29 cellular contexts compared by ENCODE assay signal in the genomic region with DNA sequence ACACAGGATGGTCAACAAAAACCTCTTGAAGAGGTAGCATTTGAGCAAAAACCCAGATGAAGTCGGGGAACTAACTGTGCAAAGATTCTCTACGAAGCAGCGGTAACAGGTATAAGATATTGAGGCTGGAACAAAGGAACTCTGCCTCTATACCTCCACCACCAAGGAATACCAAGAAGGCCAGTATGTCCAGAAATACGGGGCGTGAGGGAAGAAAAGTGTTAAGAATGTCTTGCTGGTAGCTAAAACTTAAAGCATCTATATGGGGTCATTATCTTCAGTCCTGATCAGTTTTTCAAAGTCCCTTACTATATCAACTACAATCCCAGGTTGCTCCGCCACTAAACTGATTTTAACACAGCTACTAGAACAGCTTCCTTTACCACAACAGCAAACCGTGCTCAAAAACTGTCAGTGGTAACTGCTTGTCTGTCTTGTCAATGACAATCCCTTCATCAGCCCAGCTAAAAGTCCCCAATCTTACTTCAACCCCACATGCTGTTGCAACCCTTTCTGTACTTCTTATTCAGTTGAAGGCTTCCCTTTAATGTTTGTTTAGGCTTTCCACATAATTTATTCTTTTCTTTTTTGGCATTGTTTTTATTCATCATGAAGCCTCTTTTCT. TPM values are rescaled to one million over a fixed set of nuclear protein-coding genes. Genes with fewer than 3 reads are reported as not detected.
A peak's percentile ranks its signal among the peaks of the same experiment; 100 is the strongest.
DNase-seq lines count a peak whose midpoint lies in the region; ATAC-seq, FAIRE-seq and TF ChIP-seq lines count a peak whose summit lies in the region.
"Had no signal": no experiment of that assay in that cellular context is flagged by ENCODE, and none has a peak within 500 bp of the region (broad histone marks: within the 10 kb centered on the region; RNA-seq: fewer than 3 reads in every experiment).

No MANE protein-coding gene starts in this region.

- H3K27me3 ChIP-seq in right cardiac atrium (ENCODE audit: control insufficient read depth, insufficient read depth), result no peaks in the 10 kb centered on the region
- H3K27me3 ChIP-seq: adrenal gland, thyroid gland had no signal

- H3K4me3 ChIP-seq in right cardiac atrium (ENCODE audit: low read length), result peak overlapping the region; percentile 27
- H3K4me3 ChIP-seq: adrenal gland, thyroid gland had no signal

- CTCF ChIA-PET in activated CD4-positive, alpha-beta T cell treated with anti-CD3 and anti-CD28 coated beads for 36 hours (lab: Charles Lee), result interaction anchor here (0.7 to 2.9 kb wide), 6 partner anchors 11 to 495 kb away, joined by 3 to 13 read pairs (median 4); no protein-coding TSS in a partner anchor

- POLR2A ChIA-PET in activated CD4-positive, alpha-beta T cell treated with anti-CD3 and anti-CD28 coated beads for 36 hours (lab: Charles Lee), result interaction anchor here (0.6 to 0.7 kb wide), 2 partner anchors 11 to 424 kb away, joined by 3 to 10 read pairs; no protein-coding TSS in a partner anchor
- POLR2A ChIA-PET in activated naive CD8-positive, alpha-beta T cell treated with anti-CD3 and anti-CD28 coated beads, Interleukin-2, amount 10 ng/mL, durations not matched to agents 7 days and 5 days (lab: Charles Lee), result interaction anchor here (1.6 to 2.6 kb wide), 2 partner anchors 8 to 355 kb away, joined by 4 to 9 read pairs; partner anchors contain the start of genes GIN1 and PPIP5K2

- 77% methylated on average over 7 of the region's 7 CpGs for WGBS in right cardiac atrium

- H3K9me3 ChIP-seq in right cardiac atrium (ENCODE audit: control insufficient read depth, low read length), result no peaks in the 10 kb centered on the region
- H3K9me3 ChIP-seq: adrenal gland, thyroid gland had no signal

- intact Hi-C loops in activated CD4-positive, alpha-beta T cell treated with anti-CD3 and anti-CD28 coated beads for 36 hours (cut with DNase I, micrococcal nuclease), result no loop called here
- intact Hi-C loops in right cardiac atrium (cut with DNase I), result no loop called here
- intact Hi-C loops in Right ventricle myocardium superior (cut with DNase I), result loop anchor here (10.0 kb wide), 1 partner anchor 360 kb away; the partner anchor contains the start of genes GIN1 and PPIP5K2
- intact Hi-C loops in left colon (cut with DNase I, micrococcal nuclease), result no loop called here

- no peak for ATAC-seq in activated CD4-positive, alpha-beta T cell treated with anti-CD3 and anti-CD28 coated beads for 36 hours
- ATAC-seq in right cardiac atrium (no peak), Right ventricle myocardium superior (ENCODE audit: poor library complexity) (no peak), left colon (no peak)
- peak; percentile 28 for ATAC-seq in activated naive CD8-positive, alpha-beta T cell treated with anti-CD3 and anti-CD28 coated beads, Interleukin-2, amount 10 ng/mL, durations not matched to agents 7 days and 5 days (ENCODE audit: low read depth)
- no peak for ATAC-seq in stimulated activated naive CD8-positive, alpha-beta T cell treated with anti-CD3 and anti-CD28 coated beads, Interleukin-15, amount 100 ng/mL, for 72 hours
- ATAC-seq: left ventricle myocardium superior, WTC11 had no signal

- peaks cover 9% of the 10 kb centered on the region for H3K4me1 ChIP-seq in right cardiac atrium (ENCODE audit: control insufficient read depth, insufficient read depth, low read length)

- TF ChIP-seq CTCF in D721Med (IDR thresholded peaks at IDR 0.05; ENCODE audit: insufficient read depth, missing control alignments), result no peak

- H3K27ac ChIP-seq in right cardiac atrium (ENCODE audit: low read length), result peak overlapping the region; percentile 62
- H3K27ac ChIP-seq: adrenal gland, HL-60, thyroid gland had no signal

- no peak for FAIRE-seq in D721Med (lab: Jason Lieb, UNC)
- FAIRE-seq: endothelial cell of umbilical vein, GM12892 had no signal

- peaks cover 75% of the 10 kb centered on the region for H3K4me1 Mint-ChIP-seq in activated CD4-positive, alpha-beta T cell treated with anti-CD3 and anti-CD28 coated beads for 36 hours
- peaks cover 47% of the 10 kb centered on the region for H3K4me1 Mint-ChIP-seq in activated naive CD8-positive, alpha-beta T cell treated with anti-CD3 and anti-CD28 coated beads, Interleukin-2, amount 10 ng/mL, durations not matched to agents 7 days and 5 days
- peaks cover 61% of the 10 kb centered on the region for H3K4me1 Mint-ChIP-seq in stimulated activated naive CD8-positive, alpha-beta T cell treated with anti-CD3 and anti-CD28 coated beads, Interleukin-15, amount 100 ng/mL, for 72 hours

- no peaks in the 10 kb centered on the region for H3K9me3 Mint-ChIP-seq in activated CD4-positive, alpha-beta T cell treated with anti-CD3 and anti-CD28 coated beads for 36 hours (ENCODE audit: low read depth)
- no peaks in the 10 kb centered on the region for H3K9me3 Mint-ChIP-seq in activated naive CD8-positive, alpha-beta T cell treated with anti-CD3 and anti-CD28 coated beads, Interleukin-2, amount 10 ng/mL, durations not matched to agents 7 days and 5 days
- no peaks in the 10 kb centered on the region for H3K9me3 Mint-ChIP-seq in stimulated activated naive CD8-positive, alpha-beta T cell treated with anti-CD3 and anti-CD28 coated beads, Interleukin-15, amount 100 ng/mL, for 72 hours
- H3K9me3 Mint-ChIP-seq: activated CD4-positive, alpha-beta memory T cell treated with anti-CD3 and anti-CD28 coated beads, Interleukin-2, amount 10 ng/mL, durations not matched to agents 7 days and 5 days; CD14-positive monocyte; HFFc6; naive B cell; WTC11 had no signal

- H3K4me3 Mint-ChIP-seq in activated CD4-positive, alpha-beta T cell treated with anti-CD3 and anti-CD28 coated beads for 36 hours, result peak overlapping the region; percentile 42
- H3K4me3 Mint-ChIP-seq in activated naive CD8-positive, alpha-beta T cell treated with anti-CD3 and anti-CD28 coated beads, Interleukin-2, amount 10 ng/mL, durations not matched to agents 7 days and 5 days, result no peak overlapping the region
- peak overlapping the region; percentile 4 to 31 for H3K4me3 Mint-ChIP-seq in stimulated activated naive CD8-positive, alpha-beta T cell treated with anti-CD3 and anti-CD28 coated beads, Interleukin-15, amount 100 ng/mL, for 72 hours
- H3K4me3 Mint-ChIP-seq: activated CD4-positive, alpha-beta memory T cell treated with anti-CD3 and anti-CD28 coated beads, Interleukin-2, amount 10 ng/mL, durations not matched to agents 7 days and 5 days; brain; CD14-positive monocyte; HFFc6; naive B cell; WTC11 had no signal

- H3K27ac Mint-ChIP-seq in activated CD4-positive, alpha-beta T cell treated with anti-CD3 and anti-CD28 coated beads for 36 hours, result peak overlapping the region; percentile 61
- no peak overlapping the region for H3K27ac Mint-ChIP-seq in activated naive CD8-positive, alpha-beta T cell treated with anti-CD3 and anti-CD28 coated beads, Interleukin-2, amount 10 ng/mL, durations not matched to agents 7 days and 5 days
- H3K27ac Mint-ChIP-seq in stimulated activated naive CD8-positive, alpha-beta T cell treated with anti-CD3 and anti-CD28 coated beads, Interleukin-15, amount 100 ng/mL, for 72 hours, result no peak overlapping the region
- H3K27ac Mint-ChIP-seq: activated CD4-positive, alpha-beta memory T cell treated with anti-CD3 and anti-CD28 coated beads, Interleukin-2, amount 10 ng/mL, durations not matched to agents 7 days and 5 days; HFFc6; WTC11 had no signal

- no peak for DNase-seq in activated CD4-positive, alpha-beta T cell treated with anti-CD3 and anti-CD28 coated beads for 36 hours
- DNase-seq in activated CD4-positive, alpha-beta T cell treated with anti-CD3 and anti-CD28 coated beads, Interleukin-2, amount 50 U/mL, for 4 hours, result no peak
- DNase-seq in right cardiac atrium (no peak), Right ventricle myocardium superior (no peak), D721Med (ENCODE audit: insufficient read length, low spot score) (no peak), left colon (no peak)
- DNase-seq in activated naive CD8-positive, alpha-beta T cell treated with anti-CD3 and anti-CD28 coated beads, Interleukin-2, amount 10 ng/mL, durations not matched to agents 7 days and 5 days, result no peak
- DNase-seq in stimulated activated naive CD8-positive, alpha-beta T cell treated with anti-CD3 and anti-CD28 coated beads, Interleukin-15, amount 100 ng/mL, for 72 hours, result no peak
- DNase-seq: 8988T; activated CD4-positive, alpha-beta memory T cell treated with anti-CD3 and anti-CD28 coated beads, Interleukin-2, amount 10 ng/mL, durations not matched to agents 7 days and 5 days; adrenal gland; DMS 273 treated with DMSO at 0.1 percent for 48 hours; GOT3; HFFc6; hypothalamus; left ventricle myocardium superior; naive B cell; NCI-H524; NK-92 treated with Interleukin-12 subunit alpha and Interleukin-12 subunit beta, amount 100 ng/mL, for 24 hours; occipital lobe; SHP77; stimulated activated naive CD4-positive, alpha-beta T cell treated with Interleukin-2 at 50 U/mL for 16 hours; thyroid gland had no signal

- H3K27me3 Mint-ChIP-seq in activated CD4-positive, alpha-beta T cell treated with anti-CD3 and anti-CD28 coated beads for 36 hours, result no peaks in the 10 kb centered on the region
- H3K27me3 Mint-ChIP-seq in activated naive CD8-positive, alpha-beta T cell treated with anti-CD3 and anti-CD28 coated beads, Interleukin-2, amount 10 ng/mL, durations not matched to agents 7 days and 5 days, result no peaks in the 10 kb centered on the region
- no peaks in the 10 kb centered on the region for H3K27me3 Mint-ChIP-seq in stimulated activated naive CD8-positive, alpha-beta T cell treated with anti-CD3 and anti-CD28 coated beads, Interleukin-15, amount 100 ng/mL, for 72 hours
- H3K27me3 Mint-ChIP-seq: activated CD4-positive, alpha-beta memory T cell treated with anti-CD3 and anti-CD28 coated beads, Interleukin-2, amount 10 ng/mL, durations not matched to agents 7 days and 5 days; brain; naive B cell had no signal

- peaks cover 25% of the 10 kb centered on the region for H3K36me3 Mint-ChIP-seq in activated CD4-positive, alpha-beta T cell treated with anti-CD3 and anti-CD28 coated beads for 36 hours (ENCODE audit: low read depth)
- peaks cover 3% of the 10 kb centered on the region for H3K36me3 Mint-ChIP-seq in activated naive CD8-positive, alpha-beta T cell treated with anti-CD3 and anti-CD28 coated beads, Interleukin-2, amount 10 ng/mL, durations not matched to agents 7 days and 5 days
- H3K36me3 Mint-ChIP-seq: CD14-positive monocyte, naive B cell, WTC11 had no signal

RNA-seq across cellular contexts. Expression of gene PAM, which starts 9.4 kb away (rescaled TPM):
- 10 to 100 TPM; 54.0 to 68.3 TPM for total RNA-seq in activated CD4-positive, alpha-beta T cell treated with anti-CD3 and anti-CD28 coated beads for 36 hours
- total RNA-seq in right cardiac atrium (1,000 to 10,000 TPM; 3,384 to 4,784 (median 3,891) TPM), Right ventricle myocardium superior (859 TPM), left colon (100 to 1,000 TPM in 1 of 2 donors, 10 to 100 TPM in 1; 71.4 to 107 TPM)
- polyA plus RNA-seq in right cardiac atrium, result 4,213 TPM
- total RNA-seq in activated naive CD8-positive, alpha-beta T cell treated with anti-CD3 and anti-CD28 coated beads, Interleukin-2, amount 10 ng/mL, durations not matched to agents 7 days and 5 days, result 10 to 100 TPM; 28.5 to 31.2 TPM
